24 cellular contexts compared by ENCODE assay signal in genomic region chrX:97835969-97836368, GRCh38.
"Had no signal": no experiment of that assay in that cellular context is flagged by ENCODE, and none has a peak within 500 bp of the region (broad histone marks: within the 10 kb centered on the region; RNA-seq: fewer than 3 reads in every experiment).

No MANE protein-coding gene starts in this region.

- H3K4me3 ChIP-seq: coronary artery, mucosa of descending colon, spleen, thoracic aorta, transverse colon had no signal

- H3K27ac ChIP-seq: coronary artery, foreskin keratinocyte, neutrophil, spleen, thoracic aorta, transverse colon had no signal

- H3K36me3 ChIP-seq: neutrophil, spleen, thoracic aorta, transverse colon had no signal

- H3K9me3 Mint-ChIP-seq: endodermal cell; naive thymus-derived CD8-positive, alpha-beta T cell; stimulated activated naive B cell treated with anti-CD40 and anti-IgM and Interleukin-4, amounts not matched to agents 10 μg/mL and 1 μg/mL and 100 μg/mL, for 72 hours; stimulated activated naive CD8-positive, alpha-beta T cell treated with anti-CD3 and anti-CD28 coated beads, Interleukin-15, amount 100 ng/mL, for 72 hours had no signal

- H3K36me3 Mint-ChIP-seq: naive thymus-derived CD8-positive, alpha-beta T cell; stimulated activated naive B cell treated with anti-CD40 and anti-IgM and Interleukin-4, amounts not matched to agents 10 μg/mL and 1 μg/mL and 100 μg/mL, for 72 hours had no signal

- H3K27me3 Mint-ChIP-seq: stimulated activated naive B cell treated with anti-CD40 and anti-IgM and Interleukin-4, amounts not matched to agents 10 μg/mL and 1 μg/mL and 100 μg/mL, for 72 hours had no signal

- H3K27me3 ChIP-seq: foreskin keratinocyte, neutrophil, transverse colon had no signal

- ATAC-seq: foreskin keratinocyte; left lobe of liver; mucosa of descending colon; naive thymus-derived CD8-positive, alpha-beta T cell; sciatic nerve; stimulated activated naive B cell treated with anti-CD40 and anti-IgM and Interleukin-4, amounts not matched to agents 10 μg/mL and 1 μg/mL and 100 μg/mL, for 72 hours; stimulated activated naive CD8-positive, alpha-beta T cell treated with anti-CD3 and anti-CD28 coated beads, Interleukin-15, amount 100 ng/mL, for 72 hours had no signal

- H3K9me3 ChIP-seq: mucosa of descending colon, neutrophil, spleen, thoracic aorta, transverse colon had no signal

- H3K27ac Mint-ChIP-seq: endodermal cell; naive thymus-derived CD8-positive, alpha-beta T cell; stimulated activated naive B cell treated with anti-CD40 and anti-IgM and Interleukin-4, amounts not matched to agents 10 μg/mL and 1 μg/mL and 100 μg/mL, for 72 hours had no signal

- H3K4me1 Mint-ChIP-seq: naive thymus-derived CD8-positive, alpha-beta T cell; stimulated activated naive B cell treated with anti-CD40 and anti-IgM and Interleukin-4, amounts not matched to agents 10 μg/mL and 1 μg/mL and 100 μg/mL, for 72 hours; stimulated activated naive CD8-positive, alpha-beta T cell treated with anti-CD3 and anti-CD28 coated beads, Interleukin-15, amount 100 ng/mL, for 72 hours had no signal

- DNase-seq: effector CD4-positive, alpha-beta T cell; endodermal cell; erythroblast; foreskin keratinocyte; head of caudate nucleus; hippocampal formation; mammary epithelial cell; mucosa of descending colon; naive thymus-derived CD8-positive, alpha-beta T cell; posterior cingulate gyrus; spleen; stimulated activated CD4-positive, alpha-beta T cell treated with anti-CD3 and anti-CD28 coated beads, Interleukin-15, amount 100 ng/mL, for 24 hours; stimulated activated CD4-positive, alpha-beta T cell treated with anti-CD3 and anti-CD28 coated beads, Interleukin-1b, Interleukin-23, amount 100 ng/mL, for 48 hours; stimulated activated CD4-positive, alpha-beta T cell treated with anti-CD3 and anti-CD28 coated beads, Interleukin-4, amount 100 ng/mL, for 24 hours; stimulated activated naive B cell treated with anti-CD40 and anti-IgM and Interleukin-4, amounts not matched to agents 10 μg/mL and 1 μg/mL and 100 μg/mL, for 72 hours; stimulated activated naive CD8-positive, alpha-beta T cell treated with anti-CD3 and anti-CD28 coated beads, Interleukin-15, amount 100 ng/mL, for 72 hours; transverse colon had no signal

- H3K4me3 Mint-ChIP-seq: endodermal cell; naive thymus-derived CD8-positive, alpha-beta T cell; stimulated activated naive B cell treated with anti-CD40 and anti-IgM and Interleukin-4, amounts not matched to agents 10 μg/mL and 1 μg/mL and 100 μg/mL, for 72 hours; stimulated activated naive CD8-positive, alpha-beta T cell treated with anti-CD3 and anti-CD28 coated beads, Interleukin-15, amount 100 ng/mL, for 72 hours had no signal

- FAIRE-seq: endothelial cell of umbilical vein, islet of Langerhans had no signal

- H3K4me1 ChIP-seq: foreskin keratinocyte, spleen, transverse colon had no signal
